ENCODE assay signal across 8 cellular contexts in genomic region chr15:70447927-70448698, GRCh38.
DNase-seq lines count a peak whose midpoint lies in the region; ATAC-seq, FAIRE-seq and TF ChIP-seq lines count a peak whose summit lies in the region.
"Had no signal": no experiment of that assay in that cellular context is flagged by ENCODE, and none has a peak within 500 bp of the region (broad histone marks: within the 10 kb centered on the region; RNA-seq: fewer than 3 reads in every experiment).

No MANE protein-coding gene starts in this region.

- H3K27ac Mint-ChIP-seq in stimulated activated naive B cell treated with anti-CD40 and anti-IgM and Interleukin-4, amounts not matched to agents 10 μg/mL and 1 μg/mL and 100 μg/mL, for 72 hours, result peak overlapping the region; percentile 80

- no peaks in the 10 kb centered on the region for H3K9me3 ChIP-seq in left ventricle myocardium inferior (replicated peaks)

- H3K36me3 ChIP-seq in left ventricle myocardium inferior, result no peaks in the 10 kb centered on the region

- peaks cover 0 to 2% of the 10 kb centered on the region in 2 donors for H3K36me3 Mint-ChIP-seq in stimulated activated naive B cell treated with anti-CD40 and anti-IgM and Interleukin-4, amounts not matched to agents 10 μg/mL and 1 μg/mL and 100 μg/mL, for 72 hours

- no peak for TF ChIP-seq CTCF in left ventricle myocardium inferior (IDR thresholded peaks at IDR 0.05; ENCODE audit: borderline replicate concordance)

- DNase-seq in NCI-H2171 (lab: John Stamatoyannopoulos, UW) (peak; percentile 37), left ventricle myocardium inferior (peak; percentile 26), urothelium cell line (ENCODE audit: low spot score) (no peak)
- peak; percentile 30 to 39 for DNase-seq in activated CD4-positive, alpha-beta T cell treated with anti-CD3 and anti-CD28 coated beads, Interleukin-2, amount 50 U/mL, for 4 hours
- DNase-seq in stimulated activated naive B cell treated with anti-CD40 and anti-IgM and Interleukin-4, amounts not matched to agents 10 μg/mL and 1 μg/mL and 100 μg/mL, for 72 hours, result peak; percentile 26

- H3K27ac ChIP-seq in left ventricle myocardium inferior (replicated peaks), result no peak overlapping the region

- H3K4me1 ChIP-seq in left ventricle myocardium inferior, result peaks cover 13% of the 10 kb centered on the region

- H3K4me3 ChIP-seq in left ventricle myocardium inferior, result no peak overlapping the region

- peaks cover 20 to 39% of the 10 kb centered on the region in 2 donors for H3K4me1 Mint-ChIP-seq in stimulated activated naive B cell treated with anti-CD40 and anti-IgM and Interleukin-4, amounts not matched to agents 10 μg/mL and 1 μg/mL and 100 μg/mL, for 72 hours

- H3K27me3 ChIP-seq in left ventricle myocardium inferior (ENCODE audit: low read depth), result peaks cover 77% of the 10 kb centered on the region

- no peak for FAIRE-seq in urothelium cell line (lab: Jason Lieb, UNC)
- FAIRE-seq: H54 had no signal

- peak overlapping the region; percentile 37 for H3K4me3 Mint-ChIP-seq in stimulated activated naive B cell treated with anti-CD40 and anti-IgM and Interleukin-4, amounts not matched to agents 10 μg/mL and 1 μg/mL and 100 μg/mL, for 72 hours

- peak; percentile 76 to 79 for ATAC-seq in stimulated activated naive B cell treated with anti-CD40 and anti-IgM and Interleukin-4, amounts not matched to agents 10 μg/mL and 1 μg/mL and 100 μg/mL, for 72 hours (replicated peaks)
- ATAC-seq in GM19463 (IDR thresholded peaks at IDR 0.05; ENCODE audit: unreplicated experiment), result no peak
- no peak for ATAC-seq in HG02678 (IDR thresholded peaks at IDR 0.05; ENCODE audit: unreplicated experiment)

- intact Hi-C loops in left ventricle myocardium inferior (cut with micrococcal nuclease), result no loop called here

- H3K27me3 Mint-ChIP-seq in stimulated activated naive B cell treated with anti-CD40 and anti-IgM and Interleukin-4, amounts not matched to agents 10 μg/mL and 1 μg/mL and 100 μg/mL, for 72 hours, result peaks cover 57 to 78% of the 10 kb centered on the region in 2 donors

- no peaks in the 10 kb centered on the region for H3K9me3 Mint-ChIP-seq in stimulated activated naive B cell treated with anti-CD40 and anti-IgM and Interleukin-4, amounts not matched to agents 10 μg/mL and 1 μg/mL and 100 μg/mL, for 72 hours

Comparison
In these comparisons a context has a peak if more than half of its experiments do, and no peak if none do; other contexts are left out.
1. ATAC-seq: peak in stimulated activated naive B cell treated with anti-CD40 and anti-IgM and Interleukin-4, amounts not matched to agents 10 μg/mL and 1 μg/mL and 100 μg/mL, for 72 hours (2 of 2); none in GM19463 (single experiment) and HG02678 (single experiment).